In the genomic region with DNA sequence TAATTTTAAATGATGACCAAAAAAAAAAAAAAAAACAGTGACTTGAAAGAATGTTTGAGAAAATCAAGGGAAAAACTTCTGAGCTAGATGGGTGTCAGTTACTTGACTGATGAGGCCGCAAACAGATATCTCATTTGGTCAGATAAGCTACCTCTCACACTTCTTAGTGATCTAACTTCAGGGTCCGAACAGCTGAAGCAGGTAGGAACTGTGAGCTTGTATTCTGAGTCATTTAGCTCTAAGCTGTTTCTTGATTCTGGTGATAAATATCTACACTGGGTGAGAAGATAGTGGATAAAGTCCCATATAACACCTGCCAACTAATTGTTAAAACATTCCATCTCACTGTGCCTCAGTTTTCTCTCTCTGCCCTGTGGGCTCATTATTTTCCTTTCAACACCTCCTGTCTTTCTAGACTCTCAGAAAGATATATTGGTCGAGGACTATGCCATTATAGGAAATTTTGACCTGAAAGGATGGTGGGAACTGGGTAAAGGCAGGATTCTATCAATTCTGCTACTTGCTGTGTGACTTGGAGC, we compare ENCODE assay signal across 10 cellular contexts. TPM values are rescaled to one million over a fixed set of nuclear protein-coding genes. Genes with fewer than 3 reads are reported as not detected.
A peak's percentile ranks its signal among the peaks of the same experiment; 100 is the strongest.
DNase-seq lines count a peak whose midpoint lies in the region; ATAC-seq and TF ChIP-seq lines count a peak whose summit lies in the region.
"Had no signal": no experiment of that assay in that cellular context is flagged by ENCODE, and none has a peak within 500 bp of the region (broad histone marks: within the 10 kb centered on the region; RNA-seq: fewer than 3 reads in every experiment).

No MANE protein-coding gene starts in this region.

- DNase-seq in activated T-cell treated with anti-CD3 and anti-CD28 coated beads, Interleukin-2, amount 50 U/mL, for 72 hours, result peak; percentile 9 to 16
- DNase-seq in activated T-cell treated with anti-CD3 and anti-CD28 coated beads for 4 hours, result no peak
- no peak for DNase-seq in GM23338 (ENCODE audit: low spot score)
- no peak for DNase-seq in activated T-helper 1 cell treated with anti-CD3 and anti-CD28 coated beads, Interleukin-12 subunit alpha, Interleukin-12 subunit beta, Interleukin-2, Interleukin-4 antibody, amounts not matched to agents 30 ng/mL and 10 ng/mL and 1 ng/mL, durations not matched to agents 14 hours and 24 hours and 36 hours (ENCODE audit: low spot score)
- DNase-seq in stimulated activated effector memory CD8-positive, alpha-beta T cell treated with anti-CD3 and anti-CD28 coated beads, Interleukin-12 subunit alpha, Interleukin-12 subunit beta, amount 100 ng/mL, for 72 hours (ENCODE audit: low spot score in 2 of 2), result peak in 1 of 2 donors; percentile 54
- no peak for DNase-seq in NCI-H446 treated with DMSO at 0.1 percent for 48 hours (lab: John Stamatoyannopoulos, UW)
- DNase-seq in HuH-7 (ENCODE audit: low spot score), result no peak
- DNase-seq in H7, result no peak
- DNase-seq: activated CD8-positive, alpha-beta memory T cell treated with anti-CD3 and anti-CD28 coated beads, Interleukin-2, amount 50 U/mL, for 48 hours; psoas muscle had no signal

- no peaks in the 10 kb centered on the region for H3K9me3 Mint-ChIP-seq in activated T-cell treated with anti-CD3 and anti-CD28 coated beads, Interleukin-2, amount 50 U/mL, for 72 hours
- no peaks in the 10 kb centered on the region for H3K9me3 Mint-ChIP-seq in GM23338
- no peaks in the 10 kb centered on the region for H3K9me3 Mint-ChIP-seq in activated T-helper 1 cell treated with anti-CD3 and anti-CD28 coated beads, Interleukin-12 subunit alpha, Interleukin-12 subunit beta, Interleukin-2, Interleukin-4 antibody, amounts not matched to agents 30 ng/mL and 10 ng/mL and 1 ng/mL, durations not matched to agents 14 hours and 24 hours and 36 hours
- H3K9me3 Mint-ChIP-seq in stimulated activated effector memory CD8-positive, alpha-beta T cell treated with anti-CD3 and anti-CD28 coated beads, Interleukin-12 subunit alpha, Interleukin-12 subunit beta, amount 100 ng/mL, for 72 hours, result no peaks in the 10 kb centered on the region

- H3K4me3 Mint-ChIP-seq in activated T-cell treated with anti-CD3 and anti-CD28 coated beads, Interleukin-2, amount 50 U/mL, for 72 hours, result peak overlapping the region; percentile 60 to 74
- H3K4me3 Mint-ChIP-seq in GM23338, result no peak overlapping the region
- H3K4me3 Mint-ChIP-seq in activated T-helper 1 cell treated with anti-CD3 and anti-CD28 coated beads, Interleukin-12 subunit alpha, Interleukin-12 subunit beta, Interleukin-2, Interleukin-4 antibody, amounts not matched to agents 30 ng/mL and 10 ng/mL and 1 ng/mL, durations not matched to agents 14 hours and 24 hours and 36 hours, result peak overlapping the region; percentile 32
- peak overlapping the region; percentile 64 for H3K4me3 Mint-ChIP-seq in stimulated activated effector memory CD8-positive, alpha-beta T cell treated with anti-CD3 and anti-CD28 coated beads, Interleukin-12 subunit alpha, Interleukin-12 subunit beta, amount 100 ng/mL, for 72 hours

- intact Hi-C loops in activated T-helper 1 cell treated with anti-CD3 and anti-CD28 coated beads, Interleukin-12 subunit alpha, Interleukin-12 subunit beta, Interleukin-2, Interleukin-4 antibody, amounts not matched to agents 30 ng/mL and 10 ng/mL and 1 ng/mL, durations not matched to agents 14 hours and 24 hours and 36 hours (cut with micrococcal nuclease), result loop anchor here (1.0 kb wide), 6 partner anchors 8 to 78 kb away; partner anchors contain the start of genes KIF3B, PLAGL2 and POFUT1

- H3K4me2 ChIP-seq in GM23338, result no peak overlapping the region

- H3K4me1 Mint-ChIP-seq in activated T-cell treated with anti-CD3 and anti-CD28 coated beads, Interleukin-2, amount 50 U/mL, for 72 hours (ENCODE audit: low read depth), result peaks cover 84% of the 10 kb centered on the region
- no peaks in the 10 kb centered on the region for H3K4me1 Mint-ChIP-seq in GM23338
- peaks cover 74% of the 10 kb centered on the region for H3K4me1 Mint-ChIP-seq in activated T-helper 1 cell treated with anti-CD3 and anti-CD28 coated beads, Interleukin-12 subunit alpha, Interleukin-12 subunit beta, Interleukin-2, Interleukin-4 antibody, amounts not matched to agents 30 ng/mL and 10 ng/mL and 1 ng/mL, durations not matched to agents 14 hours and 24 hours and 36 hours (ENCODE audit: low read depth)
- H3K4me1 Mint-ChIP-seq in stimulated activated effector memory CD8-positive, alpha-beta T cell treated with anti-CD3 and anti-CD28 coated beads, Interleukin-12 subunit alpha, Interleukin-12 subunit beta, amount 100 ng/mL, for 72 hours, result peaks cover 61% of the 10 kb centered on the region

- H4K20me1 ChIP-seq in GM23338 (replicated peaks; ENCODE audit: insufficient read depth), result peaks cover 41% of the 10 kb centered on the region

- ATAC-seq in activated T-cell treated with anti-CD3 and anti-CD28 coated beads, Interleukin-2, amount 50 U/mL, for 72 hours (replicated peaks in 1 of 2), result peak; percentile 63
- ATAC-seq in GM23338, result no peak
- peak; percentile 69 for ATAC-seq in stimulated activated effector memory CD8-positive, alpha-beta T cell treated with anti-CD3 and anti-CD28 coated beads, Interleukin-12 subunit alpha, Interleukin-12 subunit beta, amount 100 ng/mL, for 72 hours

- no peaks in the 10 kb centered on the region; the same call in 1 of the 2 replicates for H3F3A ChIP-seq in GM23338 (replicated peaks; ENCODE audit: low read depth)

- H3K36me3 ChIP-seq in GM23338 (ENCODE audit: insufficient read depth) (no peaks in the 10 kb centered on the region), H7 (replicated peaks; ENCODE audit: control insufficient read depth, insufficient read depth, low read length) (no peaks in the 10 kb centered on the region)

- no peaks in the 10 kb centered on the region for H3K27me3 Mint-ChIP-seq in activated T-cell treated with anti-CD3 and anti-CD28 coated beads, Interleukin-2, amount 50 U/mL, for 72 hours (ENCODE audit: low read depth)
- no peaks in the 10 kb centered on the region for H3K27me3 Mint-ChIP-seq in GM23338 (ENCODE audit: insufficient read depth, low read depth, poor library complexity)
- no peaks in the 10 kb centered on the region for H3K27me3 Mint-ChIP-seq in activated T-helper 1 cell treated with anti-CD3 and anti-CD28 coated beads, Interleukin-12 subunit alpha, Interleukin-12 subunit beta, Interleukin-2, Interleukin-4 antibody, amounts not matched to agents 30 ng/mL and 10 ng/mL and 1 ng/mL, durations not matched to agents 14 hours and 24 hours and 36 hours (ENCODE audit: insufficient read depth)

- H3K27me3 ChIP-seq in GM23338 (ENCODE audit: insufficient read depth) (no peaks in the 10 kb centered on the region), H7 (ENCODE audit: control insufficient read depth, insufficient read depth, low read length) (no peaks in the 10 kb centered on the region)

- TF ChIP-seq CTCF in GM23338 (conservative IDR thresholded peaks at IDR 0.05; ENCODE audit: low read depth in 2 of 2), result no peak

- peaks cover 30% of the 10 kb centered on the region for H3K79me2 ChIP-seq in GM23338 (replicated peaks; ENCODE audit: insufficient read depth)

- no peak overlapping the region for H3K4me3 ChIP-seq in GM23338
- H3K4me3 ChIP-seq in H7 (ENCODE audit: insufficient read depth, low read depth, low read length), result no peak overlapping the region
- H3K4me3 ChIP-seq: psoas muscle had no signal

- H3K9me2 ChIP-seq in GM23338 (ENCODE audit: insufficient read depth), result no peaks in the 10 kb centered on the region

- no peak overlapping the region for H3K27ac ChIP-seq in GM23338 (ENCODE audit: low read depth)
- H3K27ac ChIP-seq: psoas muscle had no signal

- H3K4me1 ChIP-seq in GM23338 (ENCODE audit: insufficient read depth), result no peaks in the 10 kb centered on the region

- peaks cover 10 to 21% of the 10 kb centered on the region in 2 donors for H3K36me3 Mint-ChIP-seq in activated T-cell treated with anti-CD3 and anti-CD28 coated beads, Interleukin-2, amount 50 U/mL, for 72 hours (ENCODE audit: insufficient read depth in 2 of 2)
- H3K36me3 Mint-ChIP-seq in GM23338 (ENCODE audit: low read depth), result no peaks in the 10 kb centered on the region
- H3K36me3 Mint-ChIP-seq in activated T-helper 1 cell treated with anti-CD3 and anti-CD28 coated beads, Interleukin-12 subunit alpha, Interleukin-12 subunit beta, Interleukin-2, Interleukin-4 antibody, amounts not matched to agents 30 ng/mL and 10 ng/mL and 1 ng/mL, durations not matched to agents 14 hours and 24 hours and 36 hours (ENCODE audit: low read depth), result peaks cover 30% of the 10 kb centered on the region
- H3K36me3 Mint-ChIP-seq in stimulated activated effector memory CD8-positive, alpha-beta T cell treated with anti-CD3 and anti-CD28 coated beads, Interleukin-12 subunit alpha, Interleukin-12 subunit beta, amount 100 ng/mL, for 72 hours, result peaks cover 80% of the 10 kb centered on the region

- no peak overlapping the region for H2AFZ ChIP-seq in GM23338

- H3K27ac Mint-ChIP-seq in activated T-cell treated with anti-CD3 and anti-CD28 coated beads, Interleukin-2, amount 50 U/mL, for 72 hours, result peak overlapping the region; percentile 84
- H3K27ac Mint-ChIP-seq in GM23338, result peak overlapping the region; percentile 37; the same call in 1 of the 2 replicates
- H3K27ac Mint-ChIP-seq in activated T-helper 1 cell treated with anti-CD3 and anti-CD28 coated beads, Interleukin-12 subunit alpha, Interleukin-12 subunit beta, Interleukin-2, Interleukin-4 antibody, amounts not matched to agents 30 ng/mL and 10 ng/mL and 1 ng/mL, durations not matched to agents 14 hours and 24 hours and 36 hours, result peak overlapping the region; percentile 87
- H3K27ac Mint-ChIP-seq in stimulated activated effector memory CD8-positive, alpha-beta T cell treated with anti-CD3 and anti-CD28 coated beads, Interleukin-12 subunit alpha, Interleukin-12 subunit beta, amount 100 ng/mL, for 72 hours, result peak overlapping the region; percentile 87

TF ChIP-seq in GM23338, 12 proteins besides CTCF, POLR2A, EP300 and RAD21 (continues in another document):
- TF ChIP-seq EZH2phosphoT487 (IDR thresholded peaks at IDR 0.05; ENCODE audit: unreplicated experiment) (no peak), EZH2 (IDR thresholded peaks at IDR 0.05; ENCODE audit: low read depth, unreplicated experiment) (no peak)

RNA-seq across cellular contexts. Expression of gene KIF3B, which starts 7.7 kb away (rescaled TPM):
- 10 to 100 TPM; 30.3 to 37.9 TPM for total RNA-seq in activated T-cell treated with anti-CD3 and anti-CD28 coated beads, Interleukin-2, amount 50 U/mL, for 72 hours
- 22.8 and 23.6 TPM in 2 replicates for total RNA-seq in GM23338 (2014; rRNA removed; shearing (Covaris generic))
- 6.1 TPM in 2 replicates for polyA plus RNA-seq in GM23338 (2016; fragmentation: Nextera tagmentation; extraction: Ambion mirVana)
- total RNA-seq in activated T-helper 1 cell treated with anti-CD3 and anti-CD28 coated beads, Interleukin-12 subunit alpha, Interleukin-12 subunit beta, Interleukin-2, Interleukin-4 antibody, amounts not matched to agents 30 ng/mL and 10 ng/mL and 1 ng/mL, durations not matched to agents 14 hours and 24 hours and 36 hours, result 38.1 and 39.1 TPM in 2 replicates
- total RNA-seq in H7 (2014; rRNA removed; shearing (Covaris generic)), result 8.4 and 9.5 TPM in 2 replicates

Comparison
In these comparisons a context has a peak if more than half of its experiments do, and no peak if none do; other contexts are left out.
1. DNase-seq: peak in activated T-cell treated with anti-CD3 and anti-CD28 coated beads, Interleukin-2, amount 50 U/mL, for 72 hours (2 of 2); none in activated T-cell treated with anti-CD3 and anti-CD28 coated beads for 4 hours (single experiment), GM23338 (single experiment), activated T-helper 1 cell treated with anti-CD3 and anti-CD28 coated beads, Interleukin-12 subunit alpha, Interleukin-12 subunit beta, Interleukin-2, Interleukin-4 antibody, amounts not matched to agents 30 ng/mL and 10 ng/mL and 1 ng/mL, durations not matched to agents 14 hours and 24 hours and 36 hours (single experiment), NCI-H446 treated with DMSO at 0.1 percent for 48 hours (single experiment), HuH-7 (single experiment) and H7 (single experiment).
2. H3K27ac Mint-ChIP-seq: peak in every context shown above with its lines; median percentile 87 in activated T-helper 1 cell treated with anti-CD3 and anti-CD28 coated beads, Interleukin-12 subunit alpha, Interleukin-12 subunit beta, Interleukin-2, Interleukin-4 antibody, amounts not matched to agents 30 ng/mL and 10 ng/mL and 1 ng/mL, durations not matched to agents 14 hours and 24 hours and 36 hours; 87 in stimulated activated effector memory CD8-positive, alpha-beta T cell treated with anti-CD3 and anti-CD28 coated beads, Interleukin-12 subunit alpha, Interleukin-12 subunit beta, amount 100 ng/mL, for 72 hours; 84 in activated T-cell treated with anti-CD3 and anti-CD28 coated beads, Interleukin-2, amount 50 U/mL, for 72 hours; 37 in GM23338.